Comparison of ENCODE assay signal across 1 cellular context in genomic region chr1:226643167-226643566, GRCh38.
TF ChIP-seq lines count a peak whose summit lies in the region.

No MANE protein-coding gene starts in this region.

TF ChIP-seq in K562, 482 proteins besides CTCF, POLR2A, EP300 and RAD21 (continued from another document and continues in another):
- TF ChIP-seq ZNF318 (IDR thresholded peaks at IDR 0.05; ENCODE audit: borderline replicate concordance in 1 of 2, low read depth in 1 of 2) (no peak), HNRNPLL (IDR thresholded peaks at IDR 0.05; ENCODE audit: low read depth, low read length, poor library complexity, severe bottlenecking) (no peak), MAFG (tag; conservative IDR thresholded peaks at IDR 0.05) (no peak), GTF2E2 (tag; IDR thresholded peaks at IDR 0.05) (no peak), ZFPM2 (CRISPR knock-in tag; IDR thresholded peaks at IDR 0.05) (no peak), CREB5 (CRISPR knock-in tag; IDR thresholded peaks at IDR 0.05) (no peak), KLF10 (CRISPR knock-in tag; IDR thresholded peaks at IDR 0.05) (no peak), PTTG1 (tag; IDR thresholded peaks at IDR 0.05; ENCODE audit: low read depth) (no peak), MAZ (CRISPR knock-in tag; conservative IDR thresholded peaks at IDR 0.05 in 1 of 2, IDR thresholded peaks at IDR 0.05 in 1 of 2) (peak in 1 of 2 experiments; percentile 49; a peak in 1 of 4 replicates), UBTF (IDR thresholded peaks at IDR 0.05; ENCODE audit: borderline replicate concordance in 1 of 2, low read depth in 2 of 2, low read length in 2 of 2) (no peak), THAP12 (CRISPR knock-in tag; IDR thresholded peaks at IDR 0.05) (no peak), PCBP2 (IDR thresholded peaks at IDR 0.05; ENCODE audit: low read depth, low read length, poor library complexity, severe bottlenecking) (no peak), E2F6 (IDR thresholded peaks at IDR 0.05; ENCODE audit: borderline replicate concordance in 1 of 2, extremely low read depth in 1 of 2, insufficient read depth in 1 of 2, insufficient read length in 1 of 2, low read depth in 1 of 2, low read length in 1 of 2, poor library complexity in 1 of 2, severe bottlenecking in 1 of 2) (peak in 1 of 2 experiments; percentile 13), CLOCK (CRISPR knock-in tag; IDR thresholded peaks at IDR 0.05; ENCODE audit: borderline replicate concordance) (no peak), E2F3 (CRISPR knock-in tag; IDR thresholded peaks at IDR 0.05) (no peak), CTBP1 (IDR thresholded peaks at IDR 0.05; ENCODE audit: borderline replicate concordance) (peak; percentile 64; the same call in 1 of the 2 replicates), ZNF609 (CRISPR knock-in tag; IDR thresholded peaks at IDR 0.05; ENCODE audit: borderline replicate concordance) (no peak), GATAD2B (IDR thresholded peaks at IDR 0.05; ENCODE audit: borderline replicate concordance) (no peak), KAT8 (IDR thresholded peaks at IDR 0.05; ENCODE audit: low read depth) (no peak), CBX2 (IDR thresholded peaks at IDR 0.05; ENCODE audit: insufficient read depth, low read length, poor library complexity, severe bottlenecking) (no peak), ILF3 (IDR thresholded peaks at IDR 0.05; ENCODE audit: borderline replicate concordance) (no peak), RAD51 (IDR thresholded peaks at IDR 0.05; ENCODE audit: borderline replicate concordance, low read depth) (no peak), SMARCE1 (IDR thresholded peaks at IDR 0.05) (peak; percentile 69), TCF7L2 (IDR thresholded peaks at IDR 0.05; ENCODE audit: low read depth, low read length) (no peak), ATF2 (CRISPR knock-in tag; IDR thresholded peaks at IDR 0.05) (no peak), FIP1L1 (IDR thresholded peaks at IDR 0.05; ENCODE audit: low read depth, low read length, poor library complexity, severe bottlenecking) (no peak), TARDBP (IDR thresholded peaks at IDR 0.05) (no peak), MEF2A (IDR thresholded peaks at IDR 0.05; ENCODE audit: control insufficient read depth, low read depth, low read length) (no peak)
